In the genomic region with DNA sequence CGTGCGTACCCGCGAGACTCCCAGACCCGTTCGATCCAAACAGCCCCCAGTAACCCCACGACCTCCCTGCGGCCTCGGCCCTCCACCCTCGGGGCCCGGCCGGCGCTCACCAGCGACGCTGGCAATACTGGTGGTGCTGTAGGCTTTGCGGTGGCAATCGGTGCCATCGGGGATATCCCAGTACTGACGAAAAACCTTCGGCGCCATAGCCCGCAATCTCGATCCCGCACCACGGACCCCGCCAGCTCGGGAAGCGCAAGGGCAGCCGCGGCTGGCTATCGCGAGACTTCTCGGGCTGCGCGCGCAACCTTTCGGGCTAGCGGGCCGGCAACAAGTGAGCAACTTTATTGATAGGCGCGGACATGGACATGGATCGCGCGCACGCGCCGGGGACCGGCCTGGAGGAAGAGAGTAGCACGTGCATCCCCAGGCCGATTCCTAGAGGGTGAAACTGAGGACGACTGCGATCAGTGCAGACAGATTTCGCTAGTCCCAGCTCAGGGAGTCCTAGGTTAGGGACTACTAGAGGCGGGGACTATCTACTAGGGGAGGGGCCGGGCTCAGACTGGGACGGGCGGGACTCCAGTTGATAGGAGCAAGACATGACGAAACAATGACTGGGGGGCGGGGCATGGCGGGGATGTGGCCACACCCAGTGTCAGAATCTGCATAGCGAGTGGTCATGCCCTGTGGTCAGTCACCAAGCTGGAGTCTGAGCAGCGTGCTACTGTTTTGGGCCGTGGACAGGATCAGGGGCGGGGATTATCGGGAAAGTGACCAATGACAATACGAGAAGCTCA, we compare ENCODE assay signal across 1 cellular context.
A peak's percentile ranks its signal among the peaks of the same experiment; 100 is the strongest.
TF ChIP-seq lines count a peak whose summit lies in the region.

TSS of gene NDUFA11 (minus strand) at position 289 of the 800 bp plus-strand sequence. CDS start at position 207, 82 bp downstream.

TF ChIP-seq in K562, 482 proteins besides CTCF, POLR2A, EP300 and RAD21 (continued from another document):
- TF ChIP-seq E2F6 (IDR thresholded peaks at IDR 0.05; ENCODE audit: borderline replicate concordance in 1 of 2, extremely low read depth in 1 of 2, insufficient read depth in 1 of 2, insufficient read length in 1 of 2, low read depth in 1 of 2, low read length in 1 of 2, poor library complexity in 1 of 2, severe bottlenecking in 1 of 2) (peak; percentile 48 to 61), MCM7 (IDR thresholded peaks at IDR 0.05) (no peak), ZNF696 (CRISPR knock-in tag; conservative IDR thresholded peaks at IDR 0.05) (no peak), ZEB2 (IDR thresholded peaks at IDR 0.05) (no peak), ZNF778 (CRISPR knock-in tag; IDR thresholded peaks at IDR 0.05) (no peak), MED1 (CRISPR knock-in tag; IDR thresholded peaks at IDR 0.05; ENCODE audit: borderline replicate concordance) (no peak), KLF16 (IDR thresholded peaks at IDR 0.05) (no peak), ZBTB40 (IDR thresholded peaks at IDR 0.05) (peak; percentile 100), ZBTB40 (CRISPR knock-in tag; IDR thresholded peaks at IDR 0.05) (peak; percentile 100), ZZZ3 (IDR thresholded peaks at IDR 0.05) (peak; percentile 95), ZFX (CRISPR knock-in tag; IDR thresholded peaks at IDR 0.05) (peak; percentile 85)
- TF ChIP-seq, protein P1, sequence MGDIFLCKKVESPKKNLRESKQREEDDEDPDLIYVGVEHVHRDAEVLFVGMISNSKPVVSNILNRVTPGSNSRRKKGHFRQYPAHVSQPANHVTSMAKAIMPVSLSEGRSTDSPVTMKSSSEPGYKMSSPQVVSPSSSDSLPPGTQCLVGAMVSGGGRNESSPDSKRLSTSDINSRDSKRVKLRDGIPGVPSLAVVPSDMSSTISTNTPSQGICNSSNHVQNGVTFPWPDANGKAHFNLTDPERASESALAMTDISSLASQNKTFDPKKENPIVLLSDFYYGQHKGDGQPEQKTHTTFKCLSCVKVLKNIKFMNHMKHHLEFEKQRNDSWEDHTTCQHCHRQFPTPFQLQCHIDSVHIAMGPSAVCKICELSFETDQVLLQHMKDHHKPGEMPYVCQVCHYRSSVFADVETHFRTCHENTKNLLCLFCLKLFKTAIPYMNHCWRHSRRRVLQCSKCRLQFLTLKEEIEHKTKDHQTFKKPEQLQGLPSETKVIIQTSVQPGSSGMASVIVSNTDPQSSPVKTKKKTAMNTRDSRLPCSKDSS (IDR thresholded peaks at IDR 0.05; ENCODE audit: low read depth, partially characterized antibody), result no peak
TF ChIP-seq in K562: peak in this region for 154.
